Comparison of ENCODE assay signal across 8 cellular contexts in the genomic region with DNA sequence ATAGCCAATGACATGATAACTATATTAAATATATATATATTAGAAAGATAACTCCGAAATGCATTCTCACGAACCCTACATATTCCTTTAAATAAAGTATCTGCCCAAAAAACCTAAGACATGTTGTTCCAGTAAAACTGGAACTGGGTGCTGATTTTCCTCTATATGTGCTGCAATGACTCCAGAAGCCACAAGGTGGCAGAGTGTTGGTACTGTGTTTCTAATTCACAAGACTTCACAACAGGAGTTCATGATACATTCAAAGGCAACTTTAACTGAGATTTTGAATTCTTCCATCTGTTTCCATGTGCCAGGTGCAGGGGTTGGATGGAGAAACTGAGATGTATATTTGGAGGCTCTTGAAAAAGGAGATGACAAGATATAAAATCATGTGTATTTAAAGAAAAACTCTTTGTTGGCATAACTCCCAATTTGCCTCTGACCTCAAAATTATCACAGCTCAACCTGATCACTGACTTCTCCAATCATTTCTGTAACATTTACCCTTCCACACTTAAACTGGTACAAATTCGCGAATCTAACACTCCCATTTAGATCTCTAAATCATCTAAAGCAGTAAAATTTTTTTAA.
DNase-seq lines count a peak whose midpoint lies in the region; ATAC-seq, FAIRE-seq and TF ChIP-seq lines count a peak whose summit lies in the region.

No MANE protein-coding gene starts in this region.

- peak in 1 of 2 experiments; percentile 51; a peak in 1 of 6 replicates for ATAC-seq in A549
- no peak for ATAC-seq in GM23338
- ATAC-seq in activated CD8-positive, alpha-beta T cell treated with anti-CD3 and anti-CD28 coated beads, Interleukin-2, amount 10 ng/mL, durations not matched to agents 7 days and 5 days: no peak
- no peak for ATAC-seq in gastrocnemius medialis

- no peaks in the 10 kb centered on the region for H3K79me2 ChIP-seq in GM23338 (replicated peaks; ENCODE audit: insufficient read depth)

- no peaks in the 10 kb centered on the region for H3F3A ChIP-seq in GM23338 (replicated peaks; ENCODE audit: low read depth)

- peak; percentile 6 to 47; a peak in 4 of 5 replicates for TF ChIP-seq RAD21 in A549 (conservative IDR thresholded peaks at IDR 0.05 in 1 of 2, IDR thresholded peaks at IDR 0.05 in 1 of 2)

- POLR2A ChIA-PET in A549 (lab: Yijun Ruan, JAX): no interaction called here
- POLR2A ChIA-PET in activated CD8-positive, alpha-beta T cell treated with anti-CD3 and anti-CD28 coated beads, Interleukin-2, amount 10 ng/mL, durations not matched to agents 7 days and 5 days (lab: Charles Lee): no interaction called here

- no peaks in the 10 kb centered on the region for H3K27me3 ChIP-seq in GM23338 (ENCODE audit: insufficient read depth)
- no peaks in the 10 kb centered on the region for H3K27me3 ChIP-seq in right atrium auricular region
- H3K27me3 ChIP-seq in gastrocnemius medialis: no peaks in the 10 kb centered on the region

- no peak overlapping the region for H3K4me2 ChIP-seq in A549
- no peak overlapping the region for H3K4me2 ChIP-seq in GM23338

- TF ChIP-seq CTCF in A549 (IDR thresholded peaks at IDR 0.05): peak; percentile 72
- peak; percentile 82 to 88 for TF ChIP-seq CTCF in GM23338 (conservative IDR thresholded peaks at IDR 0.05; ENCODE audit: low read depth in 2 of 2)
- TF ChIP-seq CTCF in right atrium auricular region (IDR thresholded peaks at IDR 0.05): peak; percentile 60 to 88
- TF ChIP-seq CTCF in gastrocnemius medialis (IDR thresholded peaks at IDR 0.05 in 4 of 5, conservative IDR thresholded peaks at IDR 0.05 in 1 of 5): peak; percentile 15 to 67 (median 43)

- in situ Hi-C loops in gastrocnemius medialis (cut with MboI; ENCODE audit: low sequenced_read_pairs in 4 of 4): no loop called here

- H3K4me3 ChIP-seq in A549 (no peak overlapping the region), GM23338 (no peak overlapping the region), right atrium auricular region (no peak overlapping the region), gastrocnemius medialis (no peak overlapping the region)

- H3K4me1 ChIP-seq in A549: no peaks in the 10 kb centered on the region
- no peaks in the 10 kb centered on the region for H3K4me1 ChIP-seq in GM23338 (ENCODE audit: insufficient read depth)
- H3K4me1 ChIP-seq in right atrium auricular region: no peaks in the 10 kb centered on the region
- no peaks in the 10 kb centered on the region for H3K4me1 ChIP-seq in gastrocnemius medialis

- H4K20me1 ChIP-seq in GM23338 (replicated peaks; ENCODE audit: insufficient read depth): no peaks in the 10 kb centered on the region

- H3K36me3 ChIP-seq in GM23338 (ENCODE audit: insufficient read depth) (no peaks in the 10 kb centered on the region), right atrium auricular region (no peaks in the 10 kb centered on the region), gastrocnemius medialis (no peaks in the 10 kb centered on the region)

- H3K27ac ChIP-seq in A549 (no peak overlapping the region), GM23338 (ENCODE audit: low read depth) (no peak overlapping the region), right atrium auricular region (no peak overlapping the region), gastrocnemius medialis (no peak overlapping the region)

- no peak overlapping the region for H3K27ac Mint-ChIP-seq in GM23338
- no peak overlapping the region for H3K27ac Mint-ChIP-seq in activated CD8-positive, alpha-beta T cell treated with anti-CD3 and anti-CD28 coated beads, Interleukin-2, amount 10 ng/mL, durations not matched to agents 7 days and 5 days

- H3K27me3 Mint-ChIP-seq in GM23338 (ENCODE audit: insufficient read depth, low read depth, poor library complexity): no peaks in the 10 kb centered on the region
- no peaks in the 10 kb centered on the region for H3K27me3 Mint-ChIP-seq in activated CD8-positive, alpha-beta T cell treated with anti-CD3 and anti-CD28 coated beads, Interleukin-2, amount 10 ng/mL, durations not matched to agents 7 days and 5 days (ENCODE audit: low read depth)

- no peak for TF ChIP-seq POLR2A in A549 (IDR thresholded peaks at IDR 0.05; ENCODE audit: low read length)
- no peak for TF ChIP-seq POLR2A in gastrocnemius medialis (IDR thresholded peaks at IDR 0.05)

- no peak for FAIRE-seq in A549 (lab: Jason Lieb, UNC)

- H2AFZ ChIP-seq in GM23338: no peak overlapping the region

- H3K9me3 ChIP-seq in A549 (no peaks in the 10 kb centered on the region), right atrium auricular region (no peaks in the 10 kb centered on the region), gastrocnemius medialis (no peaks in the 10 kb centered on the region)

- no peaks in the 10 kb centered on the region for H3K36me3 Mint-ChIP-seq in GM23338 (ENCODE audit: low read depth)
- no peaks in the 10 kb centered on the region for H3K36me3 Mint-ChIP-seq in activated CD8-positive, alpha-beta T cell treated with anti-CD3 and anti-CD28 coated beads, Interleukin-2, amount 10 ng/mL, durations not matched to agents 7 days and 5 days (ENCODE audit: low read depth)

- CTCF ChIA-PET in A549 (lab: Yijun Ruan, JAX): interaction anchor here (0.8 to 2.3 kb wide), 7 partner anchors 11 to 180 kb away, joined by 3 to 18 read pairs (median 3); no protein-coding TSS in a partner anchor
- CTCF ChIA-PET in activated CD8-positive, alpha-beta T cell treated with anti-CD3 and anti-CD28 coated beads, Interleukin-2, amount 10 ng/mL, durations not matched to agents 7 days and 5 days (lab: Charles Lee): interaction anchor here (1.0 kb wide), 1 partner anchor 12 kb away, joined by 3 read pairs; no protein-coding TSS in a partner anchor

- DNase-seq in A549 (ENCODE audit: low read depth in 1 of 2, low spot score in 1 of 2): peak; percentile 4 to 49
- peak; percentile 84 for DNase-seq in DMS53 treated with DMSO at 0.1 percent for 48 hours (lab: John Stamatoyannopoulos, UW; ENCODE audit: unreplicated experiment)
- DNase-seq in GM23338 (ENCODE audit: low spot score): peak; percentile 76
- DNase-seq in NAMALWA (ENCODE audit: low spot score): peak; percentile 74
- DNase-seq in activated CD8-positive, alpha-beta T cell treated with anti-CD3 and anti-CD28 coated beads, Interleukin-2, amount 10 ng/mL, durations not matched to agents 7 days and 5 days: peak; percentile 31
- peak; percentile 64 for DNase-seq in right atrium auricular region (ENCODE audit: low spot score)
- peak; percentile 3 to 14 for DNase-seq in gastrocnemius medialis
- no peak for DNase-seq in NCI-H2107 treated with DMSO at 0.1 percent for 48 hours (lab: John Stamatoyannopoulos, UW; ENCODE audit: unreplicated experiment)

- H3K4me1 Mint-ChIP-seq in GM23338: peaks cover 8% of the 10 kb centered on the region; the same call in 1 of the 3 replicates
- H3K4me1 Mint-ChIP-seq in activated CD8-positive, alpha-beta T cell treated with anti-CD3 and anti-CD28 coated beads, Interleukin-2, amount 10 ng/mL, durations not matched to agents 7 days and 5 days (ENCODE audit: low read depth): no peaks in the 10 kb centered on the region

- intact Hi-C loops in gastrocnemius medialis (cut with DNase I; ENCODE audit: low total_unique reads): no loop called here

- H3K4me3 Mint-ChIP-seq in GM23338: no peak overlapping the region
- H3K4me3 Mint-ChIP-seq in activated CD8-positive, alpha-beta T cell treated with anti-CD3 and anti-CD28 coated beads, Interleukin-2, amount 10 ng/mL, durations not matched to agents 7 days and 5 days: no peak overlapping the region

- no peak for TF ChIP-seq EP300 in A549 (IDR thresholded peaks at IDR 0.05)

- H3K9me2 ChIP-seq in GM23338 (ENCODE audit: insufficient read depth): no peaks in the 10 kb centered on the region

- H3K9me3 Mint-ChIP-seq in GM23338: no peaks in the 10 kb centered on the region
- no peaks in the 10 kb centered on the region for H3K9me3 Mint-ChIP-seq in activated CD8-positive, alpha-beta T cell treated with anti-CD3 and anti-CD28 coated beads, Interleukin-2, amount 10 ng/mL, durations not matched to agents 7 days and 5 days (ENCODE audit: insufficient read depth)

- WGBS in A549 (ENCODE audit: missing lambda C conversion rate): 0% methylated on average over 4 of the region's 4 CpGs

TF ChIP-seq in A549, 52 proteins besides CTCF, POLR2A, EP300 and RAD21:
- TF ChIP-seq SMC3 (IDR thresholded peaks at IDR 0.05) (peak; percentile 64), NPAS2 (CRISPR knock-in tag; IDR thresholded peaks at IDR 0.05; ENCODE audit: borderline replicate concordance) (no peak)
TF ChIP-seq in A549: peak in this region for 1.

TF ChIP-seq in GM23338, 12 proteins besides CTCF, POLR2A, EP300 and RAD21 (continues in another document):
- TF ChIP-seq, protein P1, sequence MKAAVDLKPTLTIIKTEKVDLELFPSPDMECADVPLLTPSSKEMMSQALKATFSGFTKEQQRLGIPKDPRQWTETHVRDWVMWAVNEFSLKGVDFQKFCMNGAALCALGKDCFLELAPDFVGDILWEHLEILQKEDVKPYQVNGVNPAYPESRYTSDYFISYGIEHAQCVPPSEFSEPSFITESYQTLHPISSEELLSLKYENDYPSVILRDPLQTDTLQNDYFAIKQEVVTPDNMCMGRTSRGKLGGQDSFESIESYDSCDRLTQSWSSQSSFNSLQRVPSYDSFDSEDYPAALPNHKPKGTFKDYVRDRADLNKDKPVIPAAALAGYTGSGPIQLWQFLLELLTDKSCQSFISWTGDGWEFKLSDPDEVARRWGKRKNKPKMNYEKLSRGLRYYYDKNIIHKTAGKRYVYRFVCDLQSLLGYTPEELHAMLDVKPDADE (IDR thresholded peaks at IDR 0.05): no peak
- TF ChIP-seq EZH2phosphoT487 (IDR thresholded peaks at IDR 0.05; ENCODE audit: unreplicated experiment) (no peak), POLR2AphosphoS5 (IDR thresholded peaks at IDR 0.05; ENCODE audit: low read depth) (no peak), EZH2 (IDR thresholded peaks at IDR 0.05; ENCODE audit: low read depth, unreplicated experiment) (no peak), CREB1 (CRISPR knock-in tag; IDR thresholded peaks at IDR 0.05; ENCODE audit: low read depth) (no peak), NANOG (IDR thresholded peaks at IDR 0.05; ENCODE audit: borderline replicate concordance) (no peak), STAT1 (IDR thresholded peaks at IDR 0.05; ENCODE audit: unreplicated experiment) (no peak), JUNB (IDR thresholded peaks at IDR 0.05; ENCODE audit: unreplicated experiment) (no peak), ZNF331 (CRISPR knock-in tag; IDR thresholded peaks at IDR 0.05; ENCODE audit: low read depth) (no peak), ZNF114 (CRISPR knock-in tag; IDR thresholded peaks at IDR 0.05) (no peak)
